In genomic region chr10:126654579-126654978, GRCh38 we compare ENCODE assay signal across 39 cellular contexts. TPM values are rescaled to one million over a fixed set of nuclear protein-coding genes. Genes with fewer than 3 reads are reported as not detected.
"Had no signal": no experiment of that assay in that cellular context is flagged by ENCODE, and none has a peak within 500 bp of the region (broad histone marks: within the 10 kb centered on the region; RNA-seq: fewer than 3 reads in every experiment).

No MANE protein-coding gene starts in this region.

- ATAC-seq: activated CD8-positive, alpha-beta memory T cell treated with anti-CD3 and anti-CD28 coated beads, Interleukin-2, amount 10 ng/mL, durations not matched to agents 7 days and 5 days; activated CD8-positive, alpha-beta T cell treated with anti-CD3 and anti-CD28 coated beads, Interleukin-2, amount 10 ng/mL, durations not matched to agents 7 days and 5 days; gastroesophageal sphincter; T-helper 17 cell had no signal

- H3K27me3 Mint-ChIP-seq: activated B cell treated with CpG ODN at 0.5 μM for 24 hours; activated CD4-positive, alpha-beta memory T cell treated with anti-CD3 and anti-CD28 coated beads for 36 hours; activated CD8-positive, alpha-beta memory T cell treated with anti-CD3 and anti-CD28 coated beads, Interleukin-2, amount 10 ng/mL, durations not matched to agents 7 days and 5 days; activated naive CD4-positive, alpha-beta T cell treated with anti-CD3 and anti-CD28 coated beads, Interleukin-2, amount 10 ng/mL, durations not matched to agents 7 days and 5 days; activated naive CD8-positive, alpha-beta T cell treated with anti-CD3 and anti-CD28 coated beads, Interleukin-2, amount 10 ng/mL, durations not matched to agents 7 days and 5 days; T-helper 17 cell had no signal

- H3K9me3 ChIP-seq: ascending aorta, breast epithelium, colonic mucosa, esophagus squamous epithelium, gastroesophageal sphincter had no signal

- H3K27ac ChIP-seq: ascending aorta, breast epithelium, cardiac muscle cell, colonic mucosa, epithelial cell of prostate, esophagus squamous epithelium, gastroesophageal sphincter, WERI-Rb-1 had no signal

- H3K36me3 Mint-ChIP-seq: activated CD4-positive, alpha-beta memory T cell treated with anti-CD3 and anti-CD28 coated beads for 36 hours; activated CD8-positive, alpha-beta memory T cell treated with anti-CD3 and anti-CD28 coated beads, Interleukin-2, amount 10 ng/mL, durations not matched to agents 7 days and 5 days; activated naive CD4-positive, alpha-beta T cell treated with anti-CD3 and anti-CD28 coated beads, Interleukin-2, amount 10 ng/mL, durations not matched to agents 7 days and 5 days; activated naive CD4-positive, alpha-beta T cell treated with anti-CD3 and anti-CD28 coated beads, Interleukin-2, amount 50 U/mL, for 72 hours; activated naive CD8-positive, alpha-beta T cell treated with anti-CD3 and anti-CD28 coated beads, Interleukin-2, amount 10 ng/mL, durations not matched to agents 7 days and 5 days; brain had no signal

- H3K4me3 ChIP-seq: ascending aorta, breast epithelium, cardiac muscle cell, colonic mucosa, esophagus squamous epithelium, gastroesophageal sphincter had no signal

- H3K27ac Mint-ChIP-seq: activated B cell treated with CpG ODN at 0.5 μM for 24 hours; activated CD4-positive, alpha-beta memory T cell treated with anti-CD3 and anti-CD28 coated beads for 36 hours; activated CD8-positive, alpha-beta memory T cell treated with anti-CD3 and anti-CD28 coated beads, Interleukin-2, amount 10 ng/mL, durations not matched to agents 7 days and 5 days; activated CD8-positive, alpha-beta T cell treated with anti-CD3 and anti-CD28 coated beads, Interleukin-2, amount 10 ng/mL, durations not matched to agents 7 days and 5 days; activated naive CD4-positive, alpha-beta T cell treated with anti-CD3 and anti-CD28 coated beads, Interleukin-2, amount 10 ng/mL, durations not matched to agents 7 days and 5 days; activated naive CD4-positive, alpha-beta T cell treated with anti-CD3 and anti-CD28 coated beads, Interleukin-2, amount 50 U/mL, for 72 hours; activated naive CD8-positive, alpha-beta T cell treated with anti-CD3 and anti-CD28 coated beads, Interleukin-2, amount 10 ng/mL, durations not matched to agents 7 days and 5 days; activated T-helper 1 cell treated with anti-CD3 and anti-CD28 coated beads, Interleukin-12 subunit alpha, Interleukin-12 subunit beta, Interleukin-2, Interleukin-4 antibody, amounts not matched to agents 30 ng/mL and 10 ng/mL and 1 ng/mL, durations not matched to agents 14 hours and 24 hours and 36 hours; brain; T-helper 17 cell; T-helper 2 cell treated with Interferon-gamma antibody and Interleukin-4, amounts not matched to agents 5 μg/mL and 100 μg/mL, for 36 hours had no signal

- H3K9me3 Mint-ChIP-seq: activated B cell treated with CpG ODN at 0.5 μM for 24 hours; activated CD4-positive, alpha-beta memory T cell treated with anti-CD3 and anti-CD28 coated beads for 36 hours; activated naive CD4-positive, alpha-beta T cell treated with anti-CD3 and anti-CD28 coated beads, Interleukin-2, amount 10 ng/mL, durations not matched to agents 7 days and 5 days; activated naive CD8-positive, alpha-beta T cell treated with anti-CD3 and anti-CD28 coated beads, Interleukin-2, amount 10 ng/mL, durations not matched to agents 7 days and 5 days; activated T-helper 1 cell treated with anti-CD3 and anti-CD28 coated beads, Interleukin-12 subunit alpha, Interleukin-12 subunit beta, Interleukin-2, Interleukin-4 antibody, amounts not matched to agents 30 ng/mL and 10 ng/mL and 1 ng/mL, durations not matched to agents 14 hours and 24 hours and 36 hours; brain; T-helper 2 cell treated with Interferon-gamma antibody and Interleukin-4, amounts not matched to agents 5 μg/mL and 100 μg/mL, for 36 hours had no signal

- H3K27me3 ChIP-seq: ascending aorta, breast epithelium, cardiac muscle cell, colonic mucosa, esophagus squamous epithelium had no signal

- DNase-seq: activated B cell treated with CpG ODN at 0.5 μM for 24 hours; activated CD4-positive, alpha-beta memory T cell treated with anti-CD3 and anti-CD28 coated beads for 36 hours; activated CD4-positive, alpha-beta T cell treated with anti-CD3 and anti-CD28 coated beads for 1 hour; activated CD4-positive, alpha-beta T cell treated with anti-CD3 and anti-CD28 coated beads for 48 hours; activated CD4-positive, alpha-beta T cell treated with anti-CD3 and anti-CD28 coated beads, Interleukin-2, amount 50 U/mL, for 1 hour; activated CD8-positive, alpha-beta memory T cell treated with anti-CD3 and anti-CD28 coated beads, Interleukin-2, amount 10 ng/mL, durations not matched to agents 7 days and 5 days; activated CD8-positive, alpha-beta memory T cell treated with anti-CD3 and anti-CD28 coated beads, Interleukin-2, amount 50 U/mL, for 4 hours; activated CD8-positive, alpha-beta T cell treated with anti-CD3 and anti-CD28 coated beads, Interleukin-2, amount 10 ng/mL, durations not matched to agents 7 days and 5 days; activated gamma-delta T cell; activated naive CD4-positive, alpha-beta T cell; activated naive CD4-positive, alpha-beta T cell treated with anti-CD3 and anti-CD28 coated beads, Interleukin-2, amount 10 ng/mL, durations not matched to agents 7 days and 5 days; activated naive CD8-positive, alpha-beta T cell treated with anti-CD3 and anti-CD28 coated beads, Interleukin-2, amount 10 ng/mL, durations not matched to agents 7 days and 5 days; activated T-cell treated with anti-CD3 and anti-CD28 coated beads, Interleukin-2, amount 50 U/mL, for 1 hour; activated T-cell treated with anti-CD3 and anti-CD28 coated beads, Interleukin-2, amount 50 U/mL, for 48 hours; central memory CD4-positive, alpha-beta T cell; cerebellar nuclear complex; colonic mucosa; effector CD8-positive, alpha-beta T cell; esophagus squamous epithelium; foreskin melanocyte; SW 1271; T-helper 1 cell; T-helper 17 cell; T1000; WERI-Rb-1 had no signal

- H3K4me3 Mint-ChIP-seq: activated B cell treated with CpG ODN at 0.5 μM for 24 hours; activated CD4-positive, alpha-beta memory T cell treated with anti-CD3 and anti-CD28 coated beads for 36 hours; activated CD8-positive, alpha-beta memory T cell treated with anti-CD3 and anti-CD28 coated beads, Interleukin-2, amount 10 ng/mL, durations not matched to agents 7 days and 5 days; activated CD8-positive, alpha-beta T cell treated with anti-CD3 and anti-CD28 coated beads, Interleukin-2, amount 10 ng/mL, durations not matched to agents 7 days and 5 days; activated naive CD4-positive, alpha-beta T cell treated with anti-CD3 and anti-CD28 coated beads, Interleukin-2, amount 10 ng/mL, durations not matched to agents 7 days and 5 days; activated naive CD8-positive, alpha-beta T cell treated with anti-CD3 and anti-CD28 coated beads, Interleukin-2, amount 10 ng/mL, durations not matched to agents 7 days and 5 days; activated T-helper 1 cell treated with anti-CD3 and anti-CD28 coated beads, Interleukin-12 subunit alpha, Interleukin-12 subunit beta, Interleukin-2, Interleukin-4 antibody, amounts not matched to agents 30 ng/mL and 10 ng/mL and 1 ng/mL, durations not matched to agents 14 hours and 24 hours and 36 hours; brain; T-helper 17 cell; T-helper 2 cell treated with Interferon-gamma antibody and Interleukin-4, amounts not matched to agents 5 μg/mL and 100 μg/mL, for 36 hours had no signal

- H3K4me1 Mint-ChIP-seq: activated B cell treated with CpG ODN at 0.5 μM for 24 hours; activated CD8-positive, alpha-beta memory T cell treated with anti-CD3 and anti-CD28 coated beads, Interleukin-2, amount 10 ng/mL, durations not matched to agents 7 days and 5 days; activated naive CD4-positive, alpha-beta T cell treated with anti-CD3 and anti-CD28 coated beads, Interleukin-2, amount 10 ng/mL, durations not matched to agents 7 days and 5 days; activated naive CD8-positive, alpha-beta T cell treated with anti-CD3 and anti-CD28 coated beads, Interleukin-2, amount 10 ng/mL, durations not matched to agents 7 days and 5 days; brain; T-helper 17 cell had no signal

- H3K4me1 ChIP-seq: ascending aorta, breast epithelium, colonic mucosa, gastroesophageal sphincter had no signal

RNA-seq across cellular contexts. Expression of gene C10orf90, which starts 15.9 kb away (rescaled TPM):
- total RNA-seq: activated B cell treated with CpG ODN at 0.5 μM for 24 hours; activated CD4-positive, alpha-beta memory T cell treated with anti-CD3 and anti-CD28 coated beads for 36 hours; activated CD8-positive, alpha-beta memory T cell treated with anti-CD3 and anti-CD28 coated beads for 36 hours; activated CD8-positive, alpha-beta memory T cell treated with anti-CD3 and anti-CD28 coated beads, Interleukin-2, amount 10 ng/mL, durations not matched to agents 7 days and 5 days; activated CD8-positive, alpha-beta T cell treated with anti-CD3 and anti-CD28 coated beads, Interleukin-2, amount 10 ng/mL, durations not matched to agents 7 days and 5 days; activated naive CD4-positive, alpha-beta T cell treated with anti-CD3 and anti-CD28 coated beads, Interleukin-2, amount 50 U/mL, for 72 hours; activated naive CD8-positive, alpha-beta T cell treated with anti-CD3 and anti-CD28 coated beads, Interleukin-2, amount 10 ng/mL, durations not matched to agents 7 days and 5 days; activated T-helper 1 cell treated with anti-CD3 and anti-CD28 coated beads, Interleukin-12 subunit alpha, Interleukin-12 subunit beta, Interleukin-2, Interleukin-4 antibody, amounts not matched to agents 30 ng/mL and 10 ng/mL and 1 ng/mL, durations not matched to agents 14 hours and 24 hours and 36 hours; ascending aorta; cardiac muscle cell; colonic mucosa; dermis microvascular lymphatic vessel endothelial cell; endothelial cell of umbilical vein; fibroblast of villous mesenchyme; gastroesophageal sphincter; glomerular endothelial cell had no signal
- polyA plus RNA-seq: cardiac muscle cell, endothelial cell of umbilical vein had no signal
